8 cellular contexts compared by ENCODE assay signal in genomic region chr2:226798422-226799210, GRCh38. TPM values are rescaled to one million over a fixed set of nuclear protein-coding genes. Genes with fewer than 3 reads are reported as not detected.
DNase-seq lines count a peak whose midpoint lies in the region; ATAC-seq and TF ChIP-seq lines count a peak whose summit lies in the region.

No MANE protein-coding gene starts in this region.

- TF ChIP-seq CTCF in Caco-2 (IDR thresholded peaks at IDR 0.05; ENCODE audit: insufficient read depth in 1 of 2, low read depth in 1 of 2, low read length in 1 of 2, severe bottlenecking in 1 of 2, unreplicated experiment in 1 of 2) (no peak), nephron (IDR thresholded peaks at IDR 0.05; ENCODE audit: unreplicated experiment in 3 of 3) (peak in 1 of 3 experiments; percentile 10)

- peak; percentile 25 for ATAC-seq in GM21526 (IDR thresholded peaks at IDR 0.05; ENCODE audit: low FRiP score, unreplicated experiment)
- peak; percentile 24 to 25 for ATAC-seq in activated T-cell treated with anti-CD3 and anti-CD28 coated beads, Interleukin-2, amount 50 U/mL, for 4 hours
- no peak for ATAC-seq in GM18861 (IDR thresholded peaks at IDR 0.05; ENCODE audit: unreplicated experiment)

- CTCF ChIA-PET in Caco-2 (lab: Charles Lee): interaction anchor here (0.7 to 1.1 kb wide), 3 partner anchors 187 to 332 kb away, joined by 3 to 4 read pairs (median 3); no protein-coding TSS in a partner anchor

- WGBS in urinary bladder: under 1% methylated on average over 80 of the region's 80 CpGs

- no TSS peak for BruUV-seq in Caco-2 (replicated peaks; lab: Mats Ljungman, UMichigan)

- H3K36me3 ChIP-seq in Caco-2 (ENCODE audit: control insufficient read depth, insufficient read depth, low read length) (peaks cover 6% of the 10 kb centered on the region), urinary bladder (ENCODE audit: insufficient read depth) (peaks cover 4% of the 10 kb centered on the region)

- H3K9me3 Mint-ChIP-seq in Caco-2 (ENCODE audit: unreplicated experiment) (no peaks in the 10 kb centered on the region), nephron (no peaks in the 10 kb centered on the region)
- no peaks in the 10 kb centered on the region for H3K9me3 Mint-ChIP-seq in activated T-cell treated with anti-CD3 and anti-CD28 coated beads, Interleukin-2, amount 50 U/mL, for 4 hours

- no peaks in the 10 kb centered on the region for H3K27me3 ChIP-seq in Caco-2 (replicated peaks; ENCODE audit: control insufficient read depth, insufficient read depth, low read length)

- H3K4me3 Mint-ChIP-seq in Caco-2 (ENCODE audit: unreplicated experiment) (peak overlapping the region; percentile 85), nephron (peak overlapping the region; percentile 88 to 93 (median 92))
- H3K4me3 Mint-ChIP-seq in activated T-cell treated with anti-CD3 and anti-CD28 coated beads, Interleukin-2, amount 50 U/mL, for 4 hours: peak overlapping the region; percentile 81

- no peaks in the 10 kb centered on the region for H3K27me3 Mint-ChIP-seq in Caco-2 (ENCODE audit: insufficient read depth, unreplicated experiment)
- peaks cover 9% of the 10 kb centered on the region for H3K27me3 Mint-ChIP-seq in activated T-cell treated with anti-CD3 and anti-CD28 coated beads, Interleukin-2, amount 50 U/mL, for 4 hours (ENCODE audit: low read depth)
- no peaks in the 10 kb centered on the region for H3K27me3 Mint-ChIP-seq in nephron (ENCODE audit: low read depth)

- H3K4me1 ChIP-seq in Caco-2: peaks cover 28% of the 10 kb centered on the region
- H3K4me1 ChIP-seq in urinary bladder (ENCODE audit: insufficient read depth): no peaks in the 10 kb centered on the region

- DNase-seq in Caco-2: no peak
- peak; percentile 80 for DNase-seq in LHCN-M2 (ENCODE audit: low read depth)
- DNase-seq in activated T-cell treated with anti-CD3 and anti-CD28 coated beads, Interleukin-2, amount 50 U/mL, for 4 hours: peak; percentile 45
- peak; percentile 50 for DNase-seq in fibroblast of peridontal ligament (ENCODE audit: extremely low read depth)

- peak overlapping the region; percentile 93 for H3K27ac ChIP-seq in urinary bladder (ENCODE audit: low read depth)

- H3K4me1 Mint-ChIP-seq in Caco-2 (ENCODE audit: low read depth, unreplicated experiment) (peaks cover 13% of the 10 kb centered on the region), nephron (peaks cover 42% of the 10 kb centered on the region)
- peaks cover 34% of the 10 kb centered on the region for H3K4me1 Mint-ChIP-seq in activated T-cell treated with anti-CD3 and anti-CD28 coated beads, Interleukin-2, amount 50 U/mL, for 4 hours (ENCODE audit: low read depth)

- peak overlapping the region; percentile 81 for H3K4me3 ChIP-seq in Caco-2 (ENCODE audit: low read depth, low read length)
- peak overlapping the region; percentile 81 for H3K4me3 ChIP-seq in urinary bladder (ENCODE audit: low read depth, low read length)

- H3K9me3 ChIP-seq in Caco-2: no peaks in the 10 kb centered on the region

- POLR2A ChIA-PET in Caco-2 (lab: Charles Lee): interaction anchor here (0.6 kb wide), 1 partner anchor 312 kb away, joined by 9 read pairs; no protein-coding TSS in a partner anchor

- intact Hi-C loops in Caco-2 (cut with micrococcal nuclease; ENCODE audit: unreplicated experiment): loop anchor here (2.0 to 10.0 kb wide), 3 partner anchors 66 to 174 kb away; no protein-coding TSS in a partner anchor

- no peak overlapping the region for H3K27ac Mint-ChIP-seq in Caco-2 (ENCODE audit: unreplicated experiment)
- peak overlapping the region; percentile 82 to 90 (median 89) for H3K27ac Mint-ChIP-seq in nephron

- H3K36me3 Mint-ChIP-seq in Caco-2 (ENCODE audit: insufficient read depth, unreplicated experiment): peaks cover 44% of the 10 kb centered on the region
- no peaks in the 10 kb centered on the region for H3K36me3 Mint-ChIP-seq in activated T-cell treated with anti-CD3 and anti-CD28 coated beads, Interleukin-2, amount 50 U/mL, for 4 hours (ENCODE audit: insufficient read depth)
- H3K36me3 Mint-ChIP-seq in nephron (ENCODE audit: low read depth): peaks cover 23% of the 10 kb centered on the region

RNA-seq across cellular contexts. Expression of gene IRS1, which starts 1.0 kb away (rescaled TPM):
- total RNA-seq in Caco-2 (2022) (27.9 and 32.4 TPM in 2 replicates), LHCN-M2 (2014; rRNA removed) (25.0 and 28.5 TPM in 2 replicates), urinary bladder (28.5 TPM)
- polyA plus RNA-seq in LHCN-M2 (2012): 18.9 TPM
- 1 to 10 TPM; 3.9 to 4.6 (median 4.6) TPM for total RNA-seq in activated T-cell treated with anti-CD3 and anti-CD28 coated beads, Interleukin-2, amount 50 U/mL, for 4 hours
- polyA plus RNA-seq in urinary bladder: 26.8 TPM

RNA-seq across cellular contexts. Expression of gene RHBDD1, which starts 37.2 kb away (rescaled TPM):
- total RNA-seq in Caco-2 (2022) (14.3 and 16.5 TPM in 2 replicates), LHCN-M2 (2014; rRNA removed) (4.4 and 6.6 TPM in 2 replicates), urinary bladder (73.5 TPM)
- 9.0 TPM for polyA plus RNA-seq in LHCN-M2 (2012)
- 10 to 100 TPM; 37.9 to 40.0 (median 38.7) TPM for total RNA-seq in activated T-cell treated with anti-CD3 and anti-CD28 coated beads, Interleukin-2, amount 50 U/mL, for 4 hours
- 15.1 TPM for polyA plus RNA-seq in urinary bladder

Comparison
In these comparisons a context has a peak if more than half of its experiments do, and no peak if none do; other contexts are left out.
1. DNase-seq: peak in LHCN-M2 (single experiment), activated T-cell treated with anti-CD3 and anti-CD28 coated beads, Interleukin-2, amount 50 U/mL, for 4 hours (single experiment) and fibroblast of peridontal ligament (single experiment); none in Caco-2 (0 of 2).
2. Peak in every context shown above with its lines, with median percentiles within 50 percentile points of each other: H3K4me3 Mint-ChIP-seq.